Comparison of ENCODE assay signal across 14 cellular contexts in the genomic region with DNA sequence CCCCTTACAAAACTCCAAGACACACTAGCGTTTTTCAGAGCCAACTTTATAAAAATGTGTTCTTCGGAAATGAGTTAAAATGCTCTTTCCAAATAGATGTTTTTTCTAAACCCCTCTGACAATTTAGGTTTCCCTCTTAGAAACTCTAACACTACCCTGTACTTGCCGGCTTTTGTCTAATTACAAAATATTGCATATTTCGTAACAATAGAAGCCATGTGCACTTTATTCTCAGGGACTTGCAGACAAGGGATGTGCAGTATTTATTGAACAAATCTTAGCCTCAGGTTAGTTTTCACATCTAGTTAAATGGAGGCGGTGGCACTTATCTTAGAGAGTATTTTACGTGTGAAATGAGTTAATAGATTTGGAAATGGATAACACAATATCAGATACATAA. TPM values are rescaled to one million over a fixed set of nuclear protein-coding genes. Genes with fewer than 3 reads are reported as not detected.
A peak's percentile ranks its signal among the peaks of the same experiment; 100 is the strongest.
DNase-seq lines count a peak whose midpoint lies in the region; ATAC-seq and TF ChIP-seq lines count a peak whose summit lies in the region.
"Had no signal": no experiment of that assay in that cellular context is flagged by ENCODE, and none has a peak within 500 bp of the region (broad histone marks: within the 10 kb centered on the region; RNA-seq: fewer than 3 reads in every experiment).

No MANE protein-coding gene starts in this region.

- no peak overlapping the region for H3K27ac ChIP-seq in lower lobe of right lung
- peak overlapping the region in 1 of 2 donors; percentile 70 for H3K27ac ChIP-seq in testis

- TF ChIP-seq POLR2A in testis (IDR thresholded peaks at IDR 0.05) = no peak

- H3K36me3 ChIP-seq in lower lobe of right lung (no peaks in the 10 kb centered on the region), testis (ENCODE audit: low read depth, missing control alignments) (no peaks in the 10 kb centered on the region)

- WGBS in testis, 2 donors = 31 to 44% methylated on average over 6 of the region's 6 CpGs

- intact Hi-C loops in lower lobe of right lung (cut with DNase I) (no loop called here), testis (cut with DNase I; ENCODE audit: low total_unique reads) (no loop called here)

- TF ChIP-seq CTCF in choroid plexus epithelial cell (conservative IDR thresholded peaks at IDR 0.05; ENCODE audit: low read depth, low read length) = no peak
- TF ChIP-seq CTCF in lower lobe of right lung (IDR thresholded peaks at IDR 0.05) = no peak
- TF ChIP-seq CTCF in testis (IDR thresholded peaks at IDR 0.05) = no peak

- no peak for TF ChIP-seq EP300 in Ishikawa (IDR thresholded peaks at IDR 0.05; ENCODE audit: borderline replicate concordance)

- H3K9me3 ChIP-seq in lower lobe of right lung = no peaks in the 10 kb centered on the region
- H3K9me3 ChIP-seq in testis = no peaks in the 10 kb centered on the region

- DNase-seq in choroid plexus epithelial cell (ENCODE audit: low read depth) = peak; percentile 34
- no peak for DNase-seq in lower lobe of right lung
- no peak for DNase-seq in testis
- no peak for DNase-seq in SHP77 (lab: John Stamatoyannopoulos, UW)
- DNase-seq in AG20443 (ENCODE audit: low spot score) = no peak
- DNase-seq in NOMO-1 treated with DMSO at 0.1 percent for 48 hours (lab: John Stamatoyannopoulos, UW; ENCODE audit: unreplicated experiment) = no peak
- DNase-seq: activated CD8-positive, alpha-beta memory T cell treated with anti-CD3 and anti-CD28 coated beads, Interleukin-2, amount 10 ng/mL, durations not matched to agents 7 days and 5 days; amygdala; Kasumi-1; NCI-H526 treated with DMSO at 0.1 percent for 48 hours had no signal

- H3K4me1 ChIP-seq in lower lobe of right lung (no peaks in the 10 kb centered on the region), testis (peaks cover 4% of the 10 kb centered on the region)

- ATAC-seq in lower lobe of right lung = peak in 1 of 2 donors; percentile 19
- ATAC-seq in HG03159 (IDR thresholded peaks at IDR 0.05; ENCODE audit: unreplicated experiment) = no peak
- ATAC-seq: activated CD8-positive, alpha-beta memory T cell treated with anti-CD3 and anti-CD28 coated beads, Interleukin-2, amount 10 ng/mL, durations not matched to agents 7 days and 5 days; GM12878 had no signal

- H3K27me3 ChIP-seq in lower lobe of right lung (ENCODE audit: low read depth) = no peaks in the 10 kb centered on the region
- no peaks in the 10 kb centered on the region for H3K27me3 ChIP-seq in testis

- no peak for TF ChIP-seq RAD21 in Ishikawa (IDR thresholded peaks at IDR 0.05; ENCODE audit: low read depth)

- no peak overlapping the region for H3K4me3 ChIP-seq in choroid plexus epithelial cell (ENCODE audit: low read depth, low read length)
- H3K4me3 ChIP-seq in lower lobe of right lung = peak overlapping the region; percentile 58
- peak overlapping the region; percentile 62 to 77 for H3K4me3 ChIP-seq in testis
- H3K4me3 ChIP-seq: GM12878 had no signal

TF ChIP-seq in Ishikawa, 13 proteins besides CTCF, POLR2A, EP300 and RAD21:
- TF ChIP-seq CEBPB (IDR thresholded peaks at IDR 0.05) (peak; percentile 59), CREB1 (IDR thresholded peaks at IDR 0.05; ENCODE audit: low read depth) (no peak)
TF ChIP-seq in Ishikawa: peak in this region for 1.

RNA-seq across cellular contexts. Expression of gene PABPC4L, which starts 0.5 kb away (rescaled TPM):
- total RNA-seq in lower lobe of right lung (0.56 TPM), testis (1 to 10 TPM in 1 of 2 donors, under 1 TPM in 1; 0.87 to 1.0 TPM)
- 0.75 TPM for polyA plus RNA-seq in testis (ENCODE audit: insufficient read depth, low read depth, low replicate concordance)
- total RNA-seq: activated CD8-positive, alpha-beta memory T cell treated with anti-CD3 and anti-CD28 coated beads, Interleukin-2, amount 10 ng/mL, durations not matched to agents 7 days and 5 days; GM12878; mononuclear cell had no signal
- polyA plus RNA-seq: GM12878 had no signal
